Comparison of ENCODE assay signal across 24 cellular contexts in the genomic region with DNA sequence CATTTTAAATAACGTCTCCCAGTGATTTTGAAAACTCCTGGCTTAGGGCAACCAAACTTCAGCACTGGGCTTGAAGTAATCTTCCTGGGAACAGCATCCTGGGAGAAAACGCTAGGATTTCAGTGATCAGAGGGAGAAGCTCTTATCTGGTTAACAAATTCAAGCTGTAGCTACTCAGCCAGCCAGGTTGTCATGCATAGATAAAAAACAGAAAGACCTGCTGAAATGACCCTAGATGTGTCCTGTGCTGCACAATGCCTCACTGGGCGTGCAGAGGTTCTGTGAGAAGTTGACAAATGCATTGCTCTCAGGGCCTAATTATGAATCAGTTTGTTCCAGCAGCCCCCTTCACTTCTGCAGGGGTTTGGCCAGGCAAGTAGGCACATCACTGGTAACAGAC.
"Had no signal": no experiment of that assay in that cellular context is flagged by ENCODE, and none has a peak within 500 bp of the region (broad histone marks: within the 10 kb centered on the region; RNA-seq: fewer than 3 reads in every experiment).

No MANE protein-coding gene starts in this region.

- H3K9ac ChIP-seq: neural progenitor cell had no signal

- H3K4me2 ChIP-seq: neural progenitor cell had no signal

- H3K4me1 ChIP-seq: neural progenitor cell, pancreas, prostate gland, right lobe of liver, sigmoid colon, stomach, thyroid gland, tibial nerve, upper lobe of left lung, vagina had no signal

- ATAC-seq: natural killer cell; pancreas; right cardiac atrium; right lobe of liver; stimulated activated effector memory CD8-positive, alpha-beta T cell treated with anti-CD3 and anti-CD28 coated beads, Interleukin-12 subunit alpha, Interleukin-12 subunit beta, amount 100 ng/mL, for 72 hours; stimulated activated naive B cell treated with anti-CD40 and anti-IgM and Interleukin-4, amounts not matched to agents 10 μg/mL and 1 μg/mL and 100 μg/mL, for 72 hours had no signal

- H3K36me3 ChIP-seq: neural progenitor cell, neutrophil, pancreas, prostate gland, right lobe of liver, sigmoid colon, stomach, thoracic aorta, thyroid gland, tibial nerve, upper lobe of left lung, vagina had no signal

- DNase-seq: natural killer cell; nucleus accumbens; pancreas; right cardiac atrium; right lobe of liver; sigmoid colon; small intestine; stimulated activated CD4-positive, alpha-beta T cell treated with anti-CD3 and anti-CD28 coated beads, Interleukin-15, amount 100 ng/mL, for 24 hours; stimulated activated CD4-positive, alpha-beta T cell treated with anti-CD3 and anti-CD28 coated beads, Interleukin-2, amount 100 ng/mL, for 24 hours; stimulated activated CD4-positive, alpha-beta T cell treated with anti-CD3 and anti-CD28 coated beads, Interleukin-2, amount 100 ng/mL, for 48 hours; stimulated activated CD4-positive, alpha-beta T cell treated with anti-CD3 and anti-CD28 coated beads, Interleukin-4, amount 100 ng/mL, for 24 hours; stimulated activated naive B cell treated with anti-CD40 and anti-IgM and Interleukin-4, amounts not matched to agents 10 μg/mL and 1 μg/mL and 100 μg/mL, for 72 hours; stimulated activated naive CD4-positive, alpha-beta T cell treated with Interleukin-2 at 50 U/mL for 16 hours; stomach; thyroid gland; trophoblast cell; upper lobe of left lung had no signal

- H2AFZ ChIP-seq: neural progenitor cell had no signal

- H3K9me3 ChIP-seq: neutrophil, pancreas, prostate gland, right lobe of liver, stomach, thoracic aorta, thyroid gland, upper lobe of left lung, vagina had no signal

- H3K27me3 ChIP-seq: neural progenitor cell, pancreas, right lobe of liver, sigmoid colon, stomach, thyroid gland, tibial nerve, upper lobe of left lung, vagina had no signal

- H3K4me3 ChIP-seq: neural progenitor cell, pancreas, prostate gland, right lobe of liver, sigmoid colon, stomach, thoracic aorta, thyroid gland, tibial nerve, upper lobe of left lung, vagina had no signal

- H3K27ac ChIP-seq: neural progenitor cell, neutrophil, pancreas, prostate gland, right lobe of liver, sigmoid colon, stomach, thoracic aorta, thyroid gland, tibial nerve, upper lobe of left lung, vagina had no signal
